ENCODE assay signal across 8 cellular contexts in genomic region chr19:13208131-13208963, GRCh38. TPM values are rescaled to one million over a fixed set of nuclear protein-coding genes. Genes with fewer than 3 reads are reported as not detected.
DNase-seq lines count a peak whose midpoint lies in the region; ATAC-seq, FAIRE-seq and TF ChIP-seq lines count a peak whose summit lies in the region.

No MANE protein-coding gene starts in this region.

- H3K27me3 ChIP-seq in bronchial epithelial cell (ENCODE audit: control insufficient read depth, insufficient read depth, low read length): no peaks in the 10 kb centered on the region

- FAIRE-seq in bronchial epithelial cell (lab: Jason Lieb, UNC): no peak

- no peak for TF ChIP-seq CTCF in bronchial epithelial cell (IDR thresholded peaks at IDR 0.05; ENCODE audit: insufficient read depth, low read length, severe bottlenecking)

- DNase-seq in UCSD-AML1 (lab: John Stamatoyannopoulos, UW; ENCODE audit: unreplicated experiment) (peak; percentile 43), bronchial epithelial cell (ENCODE audit: low read depth) (no peak), lung microvascular endothelial cell (ENCODE audit: low read depth in 2 of 2) (peak; percentile 68 to 78), NCI-H524 (lab: John Stamatoyannopoulos, UW) (no peak), NCI-H1694 treated with DMSO at 0.1 percent for 48 hours (lab: John Stamatoyannopoulos, UW) (no peak)
- DNase-seq in stimulated activated CD8-positive, alpha-beta memory T cell treated with anti-CD3 and anti-CD28 coated beads, Interleukin-4, amount 100 ng/mL, for 24 hours (ENCODE audit: low read depth): peak; percentile 52

- ATAC-seq in GM18502 (IDR thresholded peaks at IDR 0.05; ENCODE audit: poor library complexity, unreplicated experiment) (peak; percentile 68), HG03097 (IDR thresholded peaks at IDR 0.05; ENCODE audit: low FRiP score, unreplicated experiment) (peak; percentile 58)

- peak overlapping the region; percentile 5 for H3K4me3 ChIP-seq in bronchial epithelial cell (ENCODE audit: low read depth, low read length)

- no peaks in the 10 kb centered on the region for H3K36me3 ChIP-seq in bronchial epithelial cell (ENCODE audit: control insufficient read depth, insufficient read depth, low read length)

RNA-seq across cellular contexts. Expression of gene IER2, which starts 58.1 kb away (rescaled TPM):
- total RNA-seq in bronchial epithelial cell (32.1 and 35.2 TPM in 2 replicates), lung microvascular endothelial cell (19.0 and 31.2 TPM in 2 replicates)

RNA-seq across cellular contexts. Expression of gene STX10, which starts 58.2 kb away (rescaled TPM):
- 68.4 and 75.3 TPM in 2 replicates for total RNA-seq in bronchial epithelial cell
- total RNA-seq in lung microvascular endothelial cell: 46.4 and 56.0 TPM in 2 replicates

Comparison
In these comparisons a context has a peak if more than half of its experiments do, and no peak if none do; other contexts are left out.
1. DNase-seq: peak in UCSD-AML1 (single experiment), lung microvascular endothelial cell (2 of 2) and stimulated activated CD8-positive, alpha-beta memory T cell treated with anti-CD3 and anti-CD28 coated beads, Interleukin-4, amount 100 ng/mL, for 24 hours (single experiment); none in bronchial epithelial cell (single experiment), NCI-H524 (0 of 2) and NCI-H1694 treated with DMSO at 0.1 percent for 48 hours (single experiment).